Comparison of ENCODE assay signal across 1 cellular context in the genomic region with DNA sequence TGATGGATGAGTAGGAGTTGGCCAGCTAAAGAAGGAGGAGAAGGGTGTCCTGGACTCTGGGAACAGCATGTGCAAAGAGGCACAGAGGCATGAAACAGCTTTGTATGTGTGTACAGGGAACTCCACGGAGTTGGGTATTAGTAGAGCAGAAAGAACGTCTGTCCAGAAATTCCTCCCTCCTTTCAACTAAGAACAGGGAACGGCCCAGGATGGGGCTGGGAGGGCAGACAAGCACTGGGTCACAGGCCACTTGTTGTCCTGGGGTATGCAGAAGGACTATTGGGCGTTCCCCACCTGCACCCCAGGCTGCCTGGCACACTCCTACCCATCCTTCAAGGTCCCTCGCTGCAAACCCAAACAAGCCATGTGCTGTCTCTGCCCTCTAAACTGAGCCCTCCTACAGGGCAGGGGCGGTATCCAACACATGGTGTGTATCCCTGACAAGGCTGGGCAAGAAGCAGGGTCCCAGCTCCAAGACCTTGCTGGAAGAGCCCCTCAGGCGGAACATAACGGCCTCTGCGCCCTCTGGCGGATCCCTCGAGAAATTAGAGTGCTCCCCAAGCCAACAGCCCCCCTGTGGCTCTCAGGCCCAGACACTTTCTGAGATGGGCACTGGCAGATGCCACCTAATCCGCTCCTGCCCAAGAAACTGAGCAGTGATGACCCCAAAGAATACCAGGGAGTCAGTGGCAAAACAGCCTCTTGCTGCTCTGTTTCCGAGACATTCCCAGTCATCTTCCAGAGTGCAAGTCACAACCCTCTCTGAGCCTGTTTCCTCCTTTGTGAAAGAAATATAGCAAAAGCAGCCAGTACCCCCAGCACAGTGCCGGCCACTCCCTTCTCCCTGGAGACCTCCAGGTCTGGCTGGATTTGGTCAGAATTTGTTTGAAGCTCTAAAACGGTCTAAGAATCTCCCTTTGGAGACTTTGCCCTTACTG.
TF ChIP-seq lines count a peak whose summit lies in the region.

No MANE protein-coding gene starts in this region.

TF ChIP-seq in K562, 482 proteins besides CTCF, POLR2A, EP300 and RAD21 (continued from another document):
- TF ChIP-seq, protein P1, sequence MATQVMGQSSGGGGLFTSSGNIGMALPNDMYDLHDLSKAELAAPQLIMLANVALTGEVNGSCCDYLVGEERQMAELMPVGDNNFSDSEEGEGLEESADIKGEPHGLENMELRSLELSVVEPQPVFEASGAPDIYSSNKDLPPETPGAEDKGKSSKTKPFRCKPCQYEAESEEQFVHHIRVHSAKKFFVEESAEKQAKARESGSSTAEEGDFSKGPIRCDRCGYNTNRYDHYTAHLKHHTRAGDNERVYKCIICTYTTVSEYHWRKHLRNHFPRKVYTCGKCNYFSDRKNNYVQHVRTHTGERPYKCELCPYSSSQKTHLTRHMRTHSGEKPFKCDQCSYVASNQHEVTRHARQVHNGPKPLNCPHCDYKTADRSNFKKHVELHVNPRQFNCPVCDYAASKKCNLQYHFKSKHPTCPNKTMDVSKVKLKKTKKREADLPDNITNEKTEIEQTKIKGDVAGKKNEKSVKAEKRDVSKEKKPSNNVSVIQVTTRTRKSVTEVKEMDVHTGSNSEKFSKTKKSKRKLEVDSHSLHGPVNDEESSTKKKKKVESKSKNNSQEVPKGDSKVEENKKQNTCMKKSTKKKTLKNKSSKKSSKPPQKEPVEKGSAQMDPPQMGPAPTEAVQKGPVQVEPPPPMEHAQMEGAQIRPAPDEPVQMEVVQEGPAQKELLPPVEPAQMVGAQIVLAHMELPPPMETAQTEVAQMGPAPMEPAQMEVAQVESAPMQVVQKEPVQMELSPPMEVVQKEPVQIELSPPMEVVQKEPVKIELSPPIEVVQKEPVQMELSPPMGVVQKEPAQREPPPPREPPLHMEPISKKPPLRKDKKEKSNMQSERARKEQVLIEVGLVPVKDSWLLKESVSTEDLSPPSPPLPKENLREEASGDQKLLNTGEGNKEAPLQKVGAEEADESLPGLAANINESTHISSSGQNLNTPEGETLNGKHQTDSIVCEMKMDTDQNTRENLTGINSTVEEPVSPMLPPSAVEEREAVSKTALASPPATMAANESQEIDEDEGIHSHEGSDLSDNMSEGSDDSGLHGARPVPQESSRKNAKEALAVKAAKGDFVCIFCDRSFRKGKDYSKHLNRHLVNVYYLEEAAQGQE (CRISPR knock-in tag; IDR thresholded peaks at IDR 0.05; ENCODE audit: low read depth): no peak
- TF ChIP-seq ZNF263 (CRISPR knock-in tag; IDR thresholded peaks at IDR 0.05; ENCODE audit: borderline replicate concordance) (peak; percentile 90), GABPA (tag; conservative IDR thresholded peaks at IDR 0.05; ENCODE audit: low read depth) (no peak), NR2F6 (CRISPR knock-in tag; IDR thresholded peaks at IDR 0.05) (no peak), ZBTB7A (IDR thresholded peaks at IDR 0.05; ENCODE audit: borderline replicate concordance, control insufficient read depth, low read depth, low read length) (0 out of 2 replicates have a peak, but pooled peaks have one; percentile 43), SMC3 (conservative IDR thresholded peaks at IDR 0.05; ENCODE audit: insufficient read depth, low read depth, low read length) (peak; percentile 57)
- TF ChIP-seq, protein P2, sequence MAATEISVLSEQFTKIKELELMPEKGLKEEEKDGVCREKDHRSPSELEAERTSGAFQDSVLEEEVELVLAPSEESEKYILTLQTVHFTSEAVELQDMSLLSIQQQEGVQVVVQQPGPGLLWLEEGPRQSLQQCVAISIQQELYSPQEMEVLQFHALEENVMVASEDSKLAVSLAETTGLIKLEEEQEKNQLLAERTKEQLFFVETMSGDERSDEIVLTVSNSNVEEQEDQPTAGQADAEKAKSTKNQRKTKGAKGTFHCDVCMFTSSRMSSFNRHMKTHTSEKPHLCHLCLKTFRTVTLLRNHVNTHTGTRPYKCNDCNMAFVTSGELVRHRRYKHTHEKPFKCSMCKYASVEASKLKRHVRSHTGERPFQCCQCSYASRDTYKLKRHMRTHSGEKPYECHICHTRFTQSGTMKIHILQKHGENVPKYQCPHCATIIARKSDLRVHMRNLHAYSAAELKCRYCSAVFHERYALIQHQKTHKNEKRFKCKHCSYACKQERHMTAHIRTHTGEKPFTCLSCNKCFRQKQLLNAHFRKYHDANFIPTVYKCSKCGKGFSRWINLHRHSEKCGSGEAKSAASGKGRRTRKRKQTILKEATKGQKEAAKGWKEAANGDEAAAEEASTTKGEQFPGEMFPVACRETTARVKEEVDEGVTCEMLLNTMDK (IDR thresholded peaks at IDR 0.05; ENCODE audit: borderline replicate concordance, insufficient read depth, low read depth, low read length, poor library complexity, severe bottlenecking): peak; percentile 56
- TF ChIP-seq, protein P3, sequence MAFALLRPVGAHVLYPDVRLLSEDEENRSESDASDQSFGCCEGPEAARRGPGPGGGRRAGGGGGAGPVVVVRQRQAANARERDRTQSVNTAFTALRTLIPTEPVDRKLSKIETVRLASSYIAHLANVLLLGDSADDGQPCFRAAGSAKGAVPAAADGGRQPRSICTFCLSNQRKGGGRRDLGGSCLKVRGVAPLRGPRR (CRISPR knock-in tag; IDR thresholded peaks at IDR 0.05): no peak
